ENCODE assay signal across 1 cellular context in the genomic region with DNA sequence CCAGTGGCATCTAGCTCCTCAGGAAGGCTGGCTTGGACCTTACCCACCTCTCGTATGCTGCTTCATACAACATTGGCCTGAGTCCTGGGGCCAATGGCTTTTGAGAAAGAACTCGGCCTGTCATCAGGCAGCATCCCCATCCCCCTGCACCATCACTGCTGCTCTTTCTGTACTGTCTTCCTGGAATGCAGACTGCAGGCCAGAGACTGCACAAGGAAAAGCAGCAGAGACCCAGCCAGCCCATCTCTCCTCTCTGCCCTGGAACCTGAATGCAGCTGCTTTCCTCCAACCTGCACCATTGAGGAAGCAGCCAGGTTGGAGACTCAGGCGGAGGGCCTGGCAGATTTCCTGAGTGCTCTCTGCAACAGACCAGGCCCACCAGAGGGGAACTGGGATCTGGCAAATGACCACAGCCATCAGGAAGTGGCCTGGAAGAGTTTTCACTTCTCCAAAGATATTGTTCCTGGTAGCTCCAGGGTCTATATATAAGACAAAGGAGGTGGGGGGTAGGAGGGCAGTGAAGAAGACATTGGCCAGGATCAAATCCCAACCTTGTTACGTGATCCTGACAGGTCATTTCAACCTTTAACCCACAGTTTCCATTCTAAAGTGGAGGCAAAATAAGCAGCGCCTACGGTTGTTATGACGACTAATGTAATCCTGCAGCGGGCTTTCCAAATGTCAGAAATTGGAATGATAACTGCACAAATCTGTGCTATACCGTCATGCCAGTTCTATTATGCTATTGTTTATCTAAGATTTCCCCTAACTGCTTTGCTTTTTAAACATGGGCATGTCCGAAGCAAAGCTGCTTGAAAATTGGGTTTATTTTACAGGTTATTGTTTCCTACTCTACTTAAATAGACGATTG.
TF ChIP-seq lines count a peak whose summit lies in the region.

No MANE protein-coding gene starts in this region.

TF ChIP-seq in SK-N-SH treated with all-trans-retinoic acid at 6 μM for 48 hours, 23 proteins besides CTCF, POLR2A, EP300 and RAD21 (continued from another document):
- TF ChIP-seq PATZ1 (CRISPR knock-in tag; IDR thresholded peaks at IDR 0.05; ENCODE audit: borderline replicate concordance), result no peak
- TF ChIP-seq ARNTL (CRISPR knock-in tag; IDR thresholded peaks at IDR 0.05; ENCODE audit: borderline replicate concordance, low read depth), result no peak
- TF ChIP-seq, protein P1, sequence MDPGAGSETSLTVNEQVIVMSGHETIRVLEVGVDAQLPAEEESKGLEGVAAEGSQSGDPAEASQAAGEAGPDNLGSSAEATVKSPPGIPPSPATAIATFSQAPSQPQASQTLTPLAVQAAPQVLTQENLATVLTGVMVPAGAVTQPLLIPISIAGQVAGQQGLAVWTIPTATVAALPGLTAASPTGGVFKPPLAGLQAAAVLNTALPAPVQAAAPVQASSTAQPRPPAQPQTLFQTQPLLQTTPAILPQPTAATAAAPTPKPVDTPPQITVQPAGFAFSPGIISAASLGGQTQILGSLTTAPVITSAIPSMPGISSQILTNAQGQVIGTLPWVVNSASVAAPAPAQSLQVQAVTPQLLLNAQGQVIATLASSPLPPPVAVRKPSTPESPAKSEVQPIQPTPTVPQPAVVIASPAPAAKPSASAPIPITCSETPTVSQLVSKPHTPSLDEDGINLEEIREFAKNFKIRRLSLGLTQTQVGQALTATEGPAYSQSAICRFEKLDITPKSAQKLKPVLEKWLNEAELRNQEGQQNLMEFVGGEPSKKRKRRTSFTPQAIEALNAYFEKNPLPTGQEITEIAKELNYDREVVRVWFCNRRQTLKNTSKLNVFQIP (CRISPR knock-in tag; IDR thresholded peaks at IDR 0.05; ENCODE audit: borderline replicate concordance, low read depth), result no peak
- TF ChIP-seq ZNF70 (CRISPR knock-in tag; IDR thresholded peaks at IDR 0.05), result no peak
TF ChIP-seq in SK-N-SH treated with all-trans-retinoic acid at 6 μM for 48 hours: peak in this region for 0.
